Comparison of ENCODE assay signal across 8 cellular contexts in genomic region chr1:51877434-51878306, GRCh38. TPM values are rescaled to one million over a fixed set of nuclear protein-coding genes. Genes with fewer than 3 reads are reported as not detected.
DNase-seq lines count a peak whose midpoint lies in the region; ATAC-seq and FAIRE-seq lines count a peak whose summit lies in the region.

No MANE protein-coding gene starts in this region.

- peaks cover 5% of the 10 kb centered on the region for H3K27me3 ChIP-seq in CD4-positive, CD25-positive, alpha-beta regulatory T cell (ENCODE audit: control insufficient read depth, insufficient read depth, low read length)

- H3K36me3 ChIP-seq in CD4-positive, CD25-positive, alpha-beta regulatory T cell (ENCODE audit: control insufficient read depth, insufficient read depth, low read length), result peaks cover 4% of the 10 kb centered on the region

- H3K27ac Mint-ChIP-seq in CD4-positive, CD25-positive, alpha-beta regulatory T cell, result no peak overlapping the region

- no peak overlapping the region for H3K4me3 Mint-ChIP-seq in CD4-positive, CD25-positive, alpha-beta regulatory T cell

- H3K9me3 Mint-ChIP-seq in CD4-positive, CD25-positive, alpha-beta regulatory T cell, result peaks cover 0 to under 1% (median 0%) of the 10 kb centered on the region in 7 donors

- no peaks in the 10 kb centered on the region for H3K9me3 ChIP-seq in CD4-positive, CD25-positive, alpha-beta regulatory T cell (ENCODE audit: control insufficient read depth in 2 of 2, low read length in 2 of 2)

- H3K27ac ChIP-seq in CD4-positive, CD25-positive, alpha-beta regulatory T cell (ENCODE audit: insufficient read depth, low read length, poor library complexity, severe bottlenecking), result peak overlapping the region; percentile 97
- H3K27ac ChIP-seq in cingulate gyrus (ENCODE audit: low read depth, low read length), result peak overlapping the region; percentile 96

- peak overlapping the region; percentile 97 for H3K4me3 ChIP-seq in CD4-positive, CD25-positive, alpha-beta regulatory T cell (ENCODE audit: low read depth, low read length)

- peak in 2 of 3 donors; percentile 5 to 29 for DNase-seq in CD4-positive, CD25-positive, alpha-beta regulatory T cell
- DNase-seq in NCI-H69 (lab: John Stamatoyannopoulos, UW), result peak; percentile 59
- peak; percentile 5 to 57 for DNase-seq in lung microvascular endothelial cell (ENCODE audit: low read depth in 2 of 2)
- no peak for DNase-seq in NCI-H1694 (lab: John Stamatoyannopoulos, UW)
- no peak for DNase-seq in urothelium cell line (ENCODE audit: low spot score)

- peaks cover 10% of the 10 kb centered on the region for H3K36me3 Mint-ChIP-seq in CD4-positive, CD25-positive, alpha-beta regulatory T cell

- H3K4me1 Mint-ChIP-seq in CD4-positive, CD25-positive, alpha-beta regulatory T cell, result peaks cover 5 to 29% (median 23%) of the 10 kb centered on the region in 4 donors

- no peak for FAIRE-seq in urothelium cell line (lab: Jason Lieb, UNC)

- H3K4me1 ChIP-seq in CD4-positive, CD25-positive, alpha-beta regulatory T cell (ENCODE audit: control insufficient read depth, insufficient read depth, low read length, poor library complexity, severe bottlenecking), result peaks cover 47% of the 10 kb centered on the region

- no peak for ATAC-seq in CD4-positive, CD25-positive, alpha-beta regulatory T cell (ENCODE audit: low read depth in 2 of 2)
- ATAC-seq in GM19395 (IDR thresholded peaks at IDR 0.05; ENCODE audit: unreplicated experiment), result peak; percentile 3
- no peak for ATAC-seq in HG03280 (IDR thresholded peaks at IDR 0.05; ENCODE audit: unreplicated experiment)

- H3K27me3 Mint-ChIP-seq in CD4-positive, CD25-positive, alpha-beta regulatory T cell, result peaks cover 16% of the 10 kb centered on the region

RNA-seq across cellular contexts. Expression of gene NRDC, which starts 0.9 kb away (rescaled TPM):
- 143 TPM for total RNA-seq in CD4-positive, CD25-positive, alpha-beta regulatory T cell
- 10 to 100 TPM; 62.4 to 77.3 (median 74.0) TPM for polyA plus RNA-seq in CD4-positive, CD25-positive, alpha-beta regulatory T cell
- total RNA-seq in lung microvascular endothelial cell, result 37.9 and 39.2 TPM in 2 replicates

Comparison
In these comparisons a context has a peak if more than half of its experiments do, and no peak if none do; other contexts are left out.
1. DNase-seq: peak in CD4-positive, CD25-positive, alpha-beta regulatory T cell (2 of 3), NCI-H69 (single experiment) and lung microvascular endothelial cell (2 of 2); none in NCI-H1694 (single experiment) and urothelium cell line (single experiment).